17 cellular contexts compared by ENCODE assay signal in genomic region chr3:40043444-40043755, GRCh38.
A peak's percentile ranks its signal among the peaks of the same experiment; 100 is the strongest.
DNase-seq lines count a peak whose midpoint lies in the region; ATAC-seq and TF ChIP-seq lines count a peak whose summit lies in the region.
"Had no signal": no experiment of that assay in that cellular context is flagged by ENCODE, and none has a peak within 500 bp of the region (broad histone marks: within the 10 kb centered on the region; RNA-seq: fewer than 3 reads in every experiment).

No MANE protein-coding gene starts in this region.

- H3K4me3 ChIP-seq in AG09309 (ENCODE audit: control insufficient read depth, low read depth, low read length): no peak overlapping the region
- no peak overlapping the region for H3K4me3 ChIP-seq in MG63
- H3K4me3 ChIP-seq in brain microvascular endothelial cell (ENCODE audit: low read depth, low read length): no peak overlapping the region
- no peak overlapping the region for H3K4me3 ChIP-seq in coronary artery
- H3K4me3 ChIP-seq: esophagus muscularis mucosa had no signal

- TF ChIP-seq CTCF in AG09309 (IDR thresholded peaks at IDR 0.05; ENCODE audit: control insufficient read depth, insufficient read depth, low read depth, low read length, missing control alignments) (no peak), brain microvascular endothelial cell (IDR thresholded peaks at IDR 0.05; ENCODE audit: low read depth, low read length, missing control alignments) (no peak), coronary artery (IDR thresholded peaks at IDR 0.05) (no peak)

- DNase-seq in AG09309 (ENCODE audit: low read depth): peak; percentile 50
- DNase-seq in MG63: peak; percentile 74
- DNase-seq in brain microvascular endothelial cell: peak; percentile 29
- DNase-seq in glomerular endothelial cell (ENCODE audit: extremely low read depth, low read depth, low spot score): peak; percentile 23
- no peak for DNase-seq in hippocampal formation (lab: John Stamatoyannopoulos, UW)
- DNase-seq in coronary artery (ENCODE audit: low spot score): no peak
- DNase-seq: activated CD4-positive, alpha-beta T cell treated with anti-CD3 and anti-CD28 coated beads, Interleukin-2, amount 50 U/mL, for 4 hours; activated effector memory CD4-positive, alpha-beta T cell treated with anti-CD3 and anti-CD28 coated beads, Interleukin-2, amount 50 U/mL, for 16 hours; GOT3; immature natural killer cell; retina; stimulated activated CD4-positive, alpha-beta T cell treated with anti-CD3 and anti-CD28 coated beads, Interleukin-4, amount 100 ng/mL, for 4 hours; stimulated activated naive CD8-positive, alpha-beta T cell treated with anti-CD3 and anti-CD28 coated beads, Interleukin-15, Interleukin-2, amounts not matched to agents 100 U/mL and 50 U/mL, for 24 hours had no signal

- H3K9me3 ChIP-seq in MG63: no peaks in the 10 kb centered on the region
- H3K9me3 ChIP-seq: esophagus muscularis mucosa had no signal

- no peaks in the 10 kb centered on the region for H3K27me3 ChIP-seq in MG63
- H3K27me3 ChIP-seq in brain microvascular endothelial cell (replicated peaks): no peaks in the 10 kb centered on the region
- H3K27me3 ChIP-seq: esophagus muscularis mucosa had no signal

- in situ Hi-C loops in brain microvascular endothelial cell (cut with HindIII; ENCODE audit: low pct_ligation_motif_present, low sequenced_read_pairs): no loop called here

- H3K36me3 ChIP-seq in MG63 (no peaks in the 10 kb centered on the region), brain microvascular endothelial cell (replicated peaks) (no peaks in the 10 kb centered on the region)
- H3K36me3 ChIP-seq: esophagus muscularis mucosa had no signal

- ATAC-seq in GM19395 (IDR thresholded peaks at IDR 0.05; ENCODE audit: unreplicated experiment) (no peak), GM21447 (IDR thresholded peaks at IDR 0.05; ENCODE audit: unreplicated experiment) (no peak)
- ATAC-seq: stimulated activated naive CD8-positive, alpha-beta T cell treated with anti-CD3 and anti-CD28 coated beads, Interleukin-15, Interleukin-2, amounts not matched to agents 100 U/mL and 50 U/mL, for 24 hours had no signal

- H3K27ac ChIP-seq in brain microvascular endothelial cell (no peak overlapping the region), coronary artery (no peak overlapping the region)
- H3K27ac ChIP-seq: esophagus muscularis mucosa, HL-60 had no signal

Comparison
In these comparisons a context has a peak if more than half of its experiments do, and no peak if none do; other contexts are left out.
1. DNase-seq: peak in AG09309 (single experiment), MG63 (single experiment), brain microvascular endothelial cell (single experiment) and glomerular endothelial cell (single experiment); none in hippocampal formation (0 of 2) and coronary artery (single experiment).